In genomic region chr7:77419102-77419501, GRCh38 we compare ENCODE assay signal across 21 cellular contexts. TPM values are rescaled to one million over a fixed set of nuclear protein-coding genes. Genes with fewer than 3 reads are reported as not detected.
DNase-seq lines count a peak whose midpoint lies in the region; ATAC-seq, FAIRE-seq and TF ChIP-seq lines count a peak whose summit lies in the region.
"Had no signal": no experiment of that assay in that cellular context is flagged by ENCODE, and none has a peak within 500 bp of the region (broad histone marks: within the 10 kb centered on the region; RNA-seq: fewer than 3 reads in every experiment).

No MANE protein-coding gene starts in this region.

- peaks cover 15% of the 10 kb centered on the region for H3K27me3 Mint-ChIP-seq in activated CD4-positive, alpha-beta T cell treated with anti-CD3 and anti-CD28 coated beads for 36 hours
- H3K27me3 Mint-ChIP-seq in Calu3 (ENCODE audit: unreplicated experiment): no peaks in the 10 kb centered on the region
- H3K27me3 Mint-ChIP-seq in T-helper 2 cell treated with Interferon-gamma antibody and Interleukin-4, amounts not matched to agents 5 μg/mL and 100 μg/mL, for 36 hours (ENCODE audit: low read depth): peaks cover 33% of the 10 kb centered on the region

- FAIRE-seq in urothelium cell line (lab: Jason Lieb, UNC): no peak
- FAIRE-seq: HTR-8/SVneo had no signal

- no peaks in the 10 kb centered on the region for H3K9me3 Mint-ChIP-seq in activated CD4-positive, alpha-beta T cell treated with anti-CD3 and anti-CD28 coated beads for 36 hours (ENCODE audit: low read depth)
- no peaks in the 10 kb centered on the region for H3K9me3 Mint-ChIP-seq in Calu3 (ENCODE audit: low read depth, unreplicated experiment)
- H3K9me3 Mint-ChIP-seq in T-helper 2 cell treated with Interferon-gamma antibody and Interleukin-4, amounts not matched to agents 5 μg/mL and 100 μg/mL, for 36 hours: no peaks in the 10 kb centered on the region

- intact Hi-C loops in activated CD4-positive, alpha-beta T cell treated with anti-CD3 and anti-CD28 coated beads for 36 hours (cut with DNase I, micrococcal nuclease): loop anchor here (1.0 to 5.0 kb wide), 2 partner anchors 9 to 118 kb away; partner anchors contain the start of gene PTPN12 (in 1 of the 2)
- intact Hi-C loops in Calu3 (cut with micrococcal nuclease; ENCODE audit: unreplicated experiment): loop anchor here (10.0 kb wide), 1 partner anchor 66 kb away; no protein-coding TSS in a partner anchor

- ATAC-seq in activated CD4-positive, alpha-beta T cell treated with anti-CD3 and anti-CD28 coated beads for 36 hours: peak; percentile 69
- ATAC-seq: HCT116 had no signal

- no peak overlapping the region for H2AFZ ChIP-seq in osteoblast (ENCODE audit: low read length)

- H3K27ac Mint-ChIP-seq in activated CD4-positive, alpha-beta T cell treated with anti-CD3 and anti-CD28 coated beads for 36 hours: no peak overlapping the region
- H3K27ac Mint-ChIP-seq in Calu3 (ENCODE audit: unreplicated experiment): peak overlapping the region; percentile 58
- H3K27ac Mint-ChIP-seq in T-helper 2 cell treated with Interferon-gamma antibody and Interleukin-4, amounts not matched to agents 5 μg/mL and 100 μg/mL, for 36 hours: no peak overlapping the region

- no peak overlapping the region for H3K4me2 ChIP-seq in osteoblast (ENCODE audit: insufficient read depth, low read length)

- no peak overlapping the region for H3K4me3 ChIP-seq in osteoblast (ENCODE audit: insufficient read depth, low read length)

- no peak for DNase-seq in activated CD4-positive, alpha-beta T cell treated with anti-CD3 and anti-CD28 coated beads for 36 hours
- no peak for DNase-seq in activated CD4-positive, alpha-beta T cell treated with anti-CD3 and anti-CD28 coated beads for 48 hours
- DNase-seq in Calu3: no peak
- DNase-seq in T-helper 2 cell treated with Interferon-gamma antibody and Interleukin-4, amounts not matched to agents 5 μg/mL and 100 μg/mL, for 36 hours (ENCODE audit: low spot score): peak; percentile 10
- peak; percentile 18 for DNase-seq in osteoblast (ENCODE audit: insufficient read length, low spot score, missing footprints)
- no peak for DNase-seq in NCI-H2081 treated with DMSO at 0.1 percent for 48 hours (lab: John Stamatoyannopoulos, UW)
- no peak for DNase-seq in C1 segment of cervical spinal cord (lab: John Stamatoyannopoulos, UW)
- DNase-seq in urothelium cell line (ENCODE audit: low spot score): no peak
- DNase-seq: AML-193; COR-L47; DMS153; GDM1; NCI-H1092 treated with DMSO at 0.1 percent for 48 hours; NCI-H2081; NCI-H510A; NCI-H748 treated with DMSO at 0.1 percent for 48 hours; NK-92 treated with Interleukin-12 subunit alpha and Interleukin-12 subunit beta, amount 100 ng/mL, for 24 hours; Right ventricle myocardium superior had no signal

- H3K4me1 ChIP-seq in osteoblast (ENCODE audit: insufficient read depth, low read length): peaks cover 12% of the 10 kb centered on the region

- H3K27ac ChIP-seq in osteoblast (ENCODE audit: low read depth, low read length): no peak overlapping the region
- H3K27ac ChIP-seq: 22Rv1 had no signal

- no peaks in the 10 kb centered on the region for H3K79me2 ChIP-seq in osteoblast (ENCODE audit: insufficient read depth, low read length)

- H4K20me1 ChIP-seq in osteoblast (ENCODE audit: insufficient read depth, low read length): no peaks in the 10 kb centered on the region

- no peaks in the 10 kb centered on the region for H3K36me3 Mint-ChIP-seq in activated CD4-positive, alpha-beta T cell treated with anti-CD3 and anti-CD28 coated beads for 36 hours (ENCODE audit: low read depth)
- peaks cover 21% of the 10 kb centered on the region for H3K36me3 Mint-ChIP-seq in Calu3 (ENCODE audit: insufficient read depth, unreplicated experiment)
- H3K36me3 Mint-ChIP-seq in T-helper 2 cell treated with Interferon-gamma antibody and Interleukin-4, amounts not matched to agents 5 μg/mL and 100 μg/mL, for 36 hours (ENCODE audit: low read depth): peaks cover 2% of the 10 kb centered on the region

- no peak overlapping the region for H3K4me3 Mint-ChIP-seq in activated CD4-positive, alpha-beta T cell treated with anti-CD3 and anti-CD28 coated beads for 36 hours
- H3K4me3 Mint-ChIP-seq in Calu3 (ENCODE audit: low read depth, unreplicated experiment): peak overlapping the region; percentile 2
- H3K4me3 Mint-ChIP-seq in T-helper 2 cell treated with Interferon-gamma antibody and Interleukin-4, amounts not matched to agents 5 μg/mL and 100 μg/mL, for 36 hours: no peak overlapping the region

- H3K4me1 Mint-ChIP-seq in activated CD4-positive, alpha-beta T cell treated with anti-CD3 and anti-CD28 coated beads for 36 hours: peaks cover 35% of the 10 kb centered on the region
- H3K4me1 Mint-ChIP-seq in Calu3 (ENCODE audit: low read depth, unreplicated experiment): peaks cover 54% of the 10 kb centered on the region
- peaks cover 36% of the 10 kb centered on the region for H3K4me1 Mint-ChIP-seq in T-helper 2 cell treated with Interferon-gamma antibody and Interleukin-4, amounts not matched to agents 5 μg/mL and 100 μg/mL, for 36 hours (ENCODE audit: low read depth)

- POLR2A ChIA-PET in activated CD4-positive, alpha-beta T cell treated with anti-CD3 and anti-CD28 coated beads for 36 hours (lab: Charles Lee): interaction anchor here (0.9 kb wide), 1 partner anchor 9 kb away, joined by 3 read pairs; no protein-coding TSS in a partner anchor

- CTCF ChIA-PET in activated CD4-positive, alpha-beta T cell treated with anti-CD3 and anti-CD28 coated beads for 36 hours (lab: Charles Lee): no interaction called here
- CTCF ChIA-PET in Calu3 (lab: Charles Lee): interaction anchor here (0.8 kb wide), 1 partner anchor 11 kb away, joined by 3 read pairs; no protein-coding TSS in a partner anchor

- no peaks in the 10 kb centered on the region for H3K27me3 ChIP-seq in osteoblast (ENCODE audit: insufficient read depth, low read length)

- no peaks in the 10 kb centered on the region for H3K36me3 ChIP-seq in osteoblast (ENCODE audit: insufficient read depth, low read length)

- H3K9me3 ChIP-seq in osteoblast (ENCODE audit: low read depth, low read length): no peaks in the 10 kb centered on the region

- no peak for TF ChIP-seq CTCF in Calu3 (IDR thresholded peaks at IDR 0.05; ENCODE audit: unreplicated experiment)
- no peak for TF ChIP-seq CTCF in osteoblast (IDR thresholded peaks at IDR 0.05; ENCODE audit: extremely low read depth, low read depth, low read length)

- no TSS peak for BruUV-seq in Calu3 (replicated peaks; lab: Mats Ljungman, UMichigan)

RNA-seq across cellular contexts. Expression of gene GSAP, which starts 3.0 kb away (rescaled TPM):
- total RNA-seq in activated CD4-positive, alpha-beta T cell treated with anti-CD3 and anti-CD28 coated beads for 36 hours: 1 to 10 TPM; 1.1 to 1.4 TPM
- total RNA-seq in Calu3 (2022) (23.3 and 26.0 TPM in 2 replicates), osteoblast (10.6 and 13.0 TPM in 2 replicates)

Comparison
In these comparisons a context has a peak if more than half of its experiments do, and no peak if none do; other contexts are left out.
1. DNase-seq: peak in T-helper 2 cell treated with Interferon-gamma antibody and Interleukin-4, amounts not matched to agents 5 μg/mL and 100 μg/mL, for 36 hours (single experiment) and osteoblast (single experiment); none in activated CD4-positive, alpha-beta T cell treated with anti-CD3 and anti-CD28 coated beads for 36 hours (single experiment), activated CD4-positive, alpha-beta T cell treated with anti-CD3 and anti-CD28 coated beads for 48 hours (single experiment), Calu3 (single experiment), NCI-H2081 treated with DMSO at 0.1 percent for 48 hours (single experiment), C1 segment of cervical spinal cord (0 of 14) and urothelium cell line (single experiment).